Comparison of ENCODE assay signal across 10 cellular contexts in the genomic region with DNA sequence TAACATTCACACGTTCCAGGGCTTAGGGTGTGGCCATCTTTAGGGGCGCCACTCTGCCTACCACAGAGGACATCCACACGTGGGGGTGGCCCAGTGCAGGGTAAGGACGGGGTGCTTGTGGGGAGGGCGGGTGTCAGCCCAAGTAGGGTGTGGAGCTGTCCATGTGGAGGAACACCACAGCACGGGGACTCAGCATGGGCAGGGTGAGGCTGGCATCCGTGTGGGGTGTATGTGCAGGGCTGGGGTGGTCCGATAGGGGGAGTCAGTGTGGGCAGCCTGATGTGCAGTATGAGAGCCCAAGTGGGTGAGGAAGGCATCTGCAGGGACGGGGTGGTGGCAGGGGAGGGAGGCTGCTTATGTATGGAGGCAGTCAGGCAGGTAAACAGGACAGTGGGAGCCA. TPM values are rescaled to one million over a fixed set of nuclear protein-coding genes. Genes with fewer than 3 reads are reported as not detected.
DNase-seq lines count a peak whose midpoint lies in the region; ATAC-seq, FAIRE-seq and TF ChIP-seq lines count a peak whose summit lies in the region.
"Had no signal": no experiment of that assay in that cellular context is flagged by ENCODE, and none has a peak within 500 bp of the region (broad histone marks: within the 10 kb centered on the region; RNA-seq: fewer than 3 reads in every experiment).

No MANE protein-coding gene starts in this region.

- POLR2A ChIA-PET in A549 (lab: Yijun Ruan, JAX): no interaction called here

- H2BK120ac ChIP-seq in neuronal stem cell (ENCODE audit: low read depth, low read length): no peak overlapping the region

- TF ChIP-seq POLR2A in A549 (IDR thresholded peaks at IDR 0.05; ENCODE audit: low read length): no peak
- TF ChIP-seq POLR2A in GM12891 (IDR thresholded peaks at IDR 0.05; ENCODE audit: low read depth, low read length): peak; percentile 55
- no peak for TF ChIP-seq POLR2A in adrenal gland (IDR thresholded peaks at IDR 0.05)

- TF ChIP-seq RAD21 in A549 (conservative IDR thresholded peaks at IDR 0.05 in 1 of 2, IDR thresholded peaks at IDR 0.05 in 1 of 2): no peak

- H3K9me3 ChIP-seq in A549 (no peaks in the 10 kb centered on the region), adrenal gland (replicated peaks in 1 of 3) (no peaks in the 10 kb centered on the region), neuronal stem cell (replicated peaks in 1 of 2; ENCODE audit: control insufficient read depth in 2 of 2, insufficient read depth in 1 of 2, low read depth in 1 of 2, low read length in 2 of 2) (no peaks in the 10 kb centered on the region)

- DNase-seq in A549 (ENCODE audit: low read depth in 1 of 2, low spot score in 1 of 2) (peak; percentile 30 to 40), GM12891 (ENCODE audit: insufficient read length, low spot score) (no peak), adrenal gland (peak in 1 of 7 donors; percentile 53), left colon (no peak), neuronal stem cell (ENCODE audit: low spot score) (no peak)
- no peak for DNase-seq in stimulated activated CD8-positive, alpha-beta memory T cell treated with anti-CD3 and anti-CD28 coated beads, Interleukin-4, amount 100 ng/mL, for 48 hours
- DNase-seq: cerebellar nuclear complex, MM.1S had no signal

- no peaks in the 10 kb centered on the region for H3K79me1 ChIP-seq in neuronal stem cell (ENCODE audit: low read depth, low read length)

- no peak overlapping the region for H4K8ac ChIP-seq in neuronal stem cell (ENCODE audit: low read depth, low read length)

- no peak overlapping the region for H4K91ac ChIP-seq in neuronal stem cell (ENCODE audit: low read depth, low read length, poor library complexity)

- H3K9ac ChIP-seq in neuronal stem cell (ENCODE audit: low read depth, low read length, poor library complexity): no peak overlapping the region

- FAIRE-seq in A549 (lab: Jason Lieb, UNC): no peak
- FAIRE-seq in GM12891 (lab: Jason Lieb, UNC): no peak

- H3K4me3 ChIP-seq in A549 (no peak overlapping the region), adrenal gland (no peak overlapping the region), neuronal stem cell (ENCODE audit: low read length in 2 of 2) (peak overlapping the region in 1 of 2 donors; percentile 52)

- no peak overlapping the region for H3K4me2 ChIP-seq in A549
- no peak overlapping the region for H3K4me2 ChIP-seq in neuronal stem cell (ENCODE audit: insufficient read depth, low read length, poor library complexity, severe bottlenecking)

- intact Hi-C loops in adrenal gland (cut with DNase I): no loop called here
- intact Hi-C loops in left colon (cut with DNase I, micrococcal nuclease): no loop called here

- H2AFZ ChIP-seq in neuronal stem cell (ENCODE audit: low read length): no peak overlapping the region

- H3K23ac ChIP-seq in neuronal stem cell (ENCODE audit: low read depth, low read length, poor library complexity): no peak overlapping the region

- TF ChIP-seq EP300 in A549 (IDR thresholded peaks at IDR 0.05): no peak

- 77% methylated on average over 7 of the region's 9 CpGs for WGBS in A549 (ENCODE audit: missing lambda C conversion rate)
- WGBS in adrenal gland, 4 donors: 62 to 70% (median 69%) methylated on average over 8 to 9 of the region's 9 CpGs
- WGBS in neuronal stem cell (ENCODE audit: extremely low coverage in 2 of 2, insufficient read length in 2 of 2, insufficient replicate concordance in 1 of 2), 2 donors: no CpG with 5 or more reads among the region's 9 CpGs

- H3K4me1 ChIP-seq in A549 (no peaks in the 10 kb centered on the region), adrenal gland (replicated peaks in 1 of 2) (peaks cover 0 to 6% of the 10 kb centered on the region in 2 donors), neuronal stem cell (ENCODE audit: control insufficient read depth in 2 of 2, insufficient read depth in 1 of 2, low read depth in 1 of 2, low read length in 2 of 2) (no peaks in the 10 kb centered on the region)

- H3K4ac ChIP-seq in neuronal stem cell (ENCODE audit: low read length): no peak overlapping the region

- no peak overlapping the region for H2AK5ac ChIP-seq in neuronal stem cell (ENCODE audit: low read depth, low read length)

- H2BK5ac ChIP-seq in neuronal stem cell (ENCODE audit: low read length): no peak overlapping the region

- H3K27me3 ChIP-seq in adrenal gland (no peaks in the 10 kb centered on the region), neuronal stem cell (ENCODE audit: control insufficient read depth in 3 of 3, insufficient read depth in 3 of 3, low read depth in 1 of 3, low read length in 3 of 3) (no peaks in the 10 kb centered on the region)

- H2BK12ac ChIP-seq in neuronal stem cell (ENCODE audit: low read length): no peak overlapping the region

- H3K27ac ChIP-seq in A549 (no peak overlapping the region), adrenal gland (peak overlapping the region in 3 of 5 donors; percentile 9 to 46 (median 39)), neuronal stem cell (replicated peaks; ENCODE audit: low read length) (no peak overlapping the region)

- CTCF ChIA-PET in A549 (lab: Yijun Ruan, JAX): interaction anchor here (1.3 kb wide), 1 partner anchor 16 kb away, joined by 3 read pairs; no protein-coding TSS in a partner anchor

- H3K14ac ChIP-seq in neuronal stem cell (ENCODE audit: low read length): no peak overlapping the region

- peak; percentile 65 to 74 for ATAC-seq in A549
- peak; percentile 22 for ATAC-seq in left colon
- no peak for ATAC-seq in HG03442 (IDR thresholded peaks at IDR 0.05; ENCODE audit: unreplicated experiment)
- ATAC-seq in GM18867 (IDR thresholded peaks at IDR 0.05; ENCODE audit: unreplicated experiment): no peak

- TF ChIP-seq CTCF in A549 (IDR thresholded peaks at IDR 0.05) (no peak), adrenal gland (IDR thresholded peaks at IDR 0.05) (no peak)

- H3K36me3 ChIP-seq in adrenal gland (replicated peaks in 1 of 2): peaks cover 0 to 70% of the 10 kb centered on the region in 2 donors
- peaks cover 31 to 92% of the 10 kb centered on the region in 2 donors for H3K36me3 ChIP-seq in neuronal stem cell (replicated peaks in 1 of 2; ENCODE audit: control insufficient read depth in 2 of 2, insufficient read depth in 2 of 2, low read length in 2 of 2)

- H3K18ac ChIP-seq in neuronal stem cell (ENCODE audit: low read length): no peak overlapping the region

- H2BK15ac ChIP-seq in neuronal stem cell (ENCODE audit: low read length): no peak overlapping the region

TF ChIP-seq in A549, 52 proteins besides CTCF, POLR2A, EP300 and RAD21 (continues in another document):
- TF ChIP-seq HOXA7 (CRISPR knock-in tag; IDR thresholded peaks at IDR 0.05) (no peak), RCOR1 (IDR thresholded peaks at IDR 0.05; ENCODE audit: low read depth, low read length) (no peak), NR3C1 (IDR thresholded peaks at IDR 0.05) (no peak), KDM5A (IDR thresholded peaks at IDR 0.05) (no peak), FOSB (CRISPR knock-in tag; IDR thresholded peaks at IDR 0.05) (no peak)
- TF ChIP-seq, protein P1, sequence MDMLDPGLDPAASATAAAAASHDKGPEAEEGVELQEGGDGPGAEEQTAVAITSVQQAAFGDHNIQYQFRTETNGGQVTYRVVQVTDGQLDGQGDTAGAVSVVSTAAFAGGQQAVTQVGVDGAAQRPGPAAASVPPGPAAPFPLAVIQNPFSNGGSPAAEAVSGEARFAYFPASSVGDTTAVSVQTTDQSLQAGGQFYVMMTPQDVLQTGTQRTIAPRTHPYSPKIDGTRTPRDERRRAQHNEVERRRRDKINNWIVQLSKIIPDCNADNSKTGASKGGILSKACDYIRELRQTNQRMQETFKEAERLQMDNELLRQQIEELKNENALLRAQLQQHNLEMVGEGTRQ (IDR thresholded peaks at IDR 0.05): no peak

TF ChIP-seq in GM12891, 5 proteins besides CTCF, POLR2A, EP300 and RAD21:
- no peak for TF ChIP-seq POU2F2 (IDR thresholded peaks at IDR 0.05; ENCODE audit: low read depth, low read length)

RNA-seq across cellular contexts. Expression of a gene that starts 17.7 kb away (rescaled TPM):
- polyA plus RNA-seq in A549 (2011; rRNA removed): 171 and 336 TPM in 2 replicates
- polyA plus RNA-seq in A549 (2012; cell fraction: cytosol; rRNA removed): 94.0 and 114 TPM in 2 replicates
- 35.0 and 59.7 TPM in 2 replicates for polyA plus RNA-seq in A549 (2012; cell fraction: nucleus; rRNA removed)
- polyA plus RNA-seq in A549 (2017; fragmentation: RNase III; extraction: RNeasy Plus Mini Kit Qiagen cat#74134 plus additional on column Dnase treatment): 305 to 350 TPM (median 328 TPM) in 3 replicates
- 45.1 and 59.6 TPM in 2 replicates for polyA minus RNA-seq in A549 (2011; rRNA and poly(A)+ RNA removed)
- 136 TPM for polyA plus RNA-seq in GM12891 (2012; ENCODE audit: low read depth, missing spikeins)
- 100 to 1,000 TPM in 3 of 8 donors, 10 to 100 TPM in 5; 75.0 to 112 (median 87.4) TPM for total RNA-seq in adrenal gland
- polyA plus RNA-seq in adrenal gland: 100 to 1,000 TPM in 1 of 3 donors, 10 to 100 TPM in 2; 67.1 to 456 (median 82.3) TPM
- 10 to 100 TPM; 65.6 to 72.1 TPM for total RNA-seq in left colon
- polyA plus RNA-seq in neuronal stem cell (2013, experiment 1 of 2): 92.1 TPM
- polyA plus RNA-seq in neuronal stem cell (2013, experiment 2 of 2): 94.7 TPM

RNA-seq across cellular contexts. Expression of a gene that starts 57.7 kb away (rescaled TPM):
- polyA plus RNA-seq in A549 (2011; rRNA removed) (12.7 and 14.7 TPM in 2 replicates), A549 (2017; fragmentation: RNase III; extraction: RNeasy Plus Mini Kit Qiagen cat#74134 plus additional on column Dnase treatment) (10.2 to 12.5 TPM (median 11.6 TPM) in 3 replicates), adrenal gland (10 to 100 TPM in 2 of 3 donors, 1 to 10 TPM in 1; 9.2 to 25.6 (median 13.5) TPM)
- 7.6 and 7.7 TPM in 2 replicates for polyA plus RNA-seq in A549 (2012; cell fraction: cytosol; rRNA removed)
- 14.7 and 24.3 TPM in 2 replicates for polyA plus RNA-seq in A549 (2012; cell fraction: nucleus; rRNA removed)
- 17.8 and 23.2 TPM in 2 replicates for polyA minus RNA-seq in A549 (2011; rRNA and poly(A)+ RNA removed)
- polyA plus RNA-seq in GM12891 (2012; ENCODE audit: low read depth, missing spikeins): 8.8 TPM
- total RNA-seq in adrenal gland (10 to 100 TPM in 7 of 8 donors, 1 to 10 TPM in 1; 9.2 to 24.8 (median 16.4) TPM), left colon (10 to 100 TPM; 19.4 to 25.1 TPM)
- polyA plus RNA-seq in neuronal stem cell (2013, experiment 1 of 2): 7.0 TPM
- 7.1 TPM for polyA plus RNA-seq in neuronal stem cell (2013, experiment 2 of 2)

Comparison
In these comparisons a context has a peak if more than half of its experiments do, and no peak if none do; other contexts are left out.
1. ATAC-seq: peak in A549 (2 of 2) and left colon (single experiment); none in HG03442 (single experiment) and GM18867 (single experiment).
2. DNase-seq: peak in A549 (2 of 2); none in GM12891 (single experiment), left colon (0 of 2), stimulated activated CD8-positive, alpha-beta memory T cell treated with anti-CD3 and anti-CD28 coated beads, Interleukin-4, amount 100 ng/mL, for 48 hours (single experiment) and neuronal stem cell (single experiment).
3. H3K27ac ChIP-seq: peak in adrenal gland (3 of 5); none in A549 (0 of 2) and neuronal stem cell (single experiment).